ENCODE assay signal across 16 cellular contexts in the genomic region with DNA sequence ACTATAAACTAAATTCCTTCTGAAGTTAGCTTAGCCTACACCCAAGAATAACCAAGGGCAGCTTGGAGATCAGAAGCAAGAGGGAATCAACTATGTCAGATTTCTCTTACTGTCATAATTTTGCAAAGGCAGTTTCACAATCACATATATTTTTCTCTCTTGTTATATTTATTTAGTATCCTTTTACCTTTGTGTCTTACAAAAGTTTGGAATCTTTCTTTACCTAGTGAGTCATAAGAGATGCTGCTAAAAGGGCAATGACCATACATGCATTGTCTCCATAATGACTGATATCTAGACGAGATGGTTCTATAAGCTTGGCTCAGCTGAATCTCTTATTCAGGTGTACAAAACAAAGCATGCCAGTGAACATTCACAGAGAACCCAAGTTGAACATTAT.
DNase-seq lines count a peak whose midpoint lies in the region; ATAC-seq, FAIRE-seq and TF ChIP-seq lines count a peak whose summit lies in the region.
"Had no signal": no experiment of that assay in that cellular context is flagged by ENCODE, and none has a peak within 500 bp of the region (broad histone marks: within the 10 kb centered on the region; RNA-seq: fewer than 3 reads in every experiment).

No MANE protein-coding gene starts in this region.

- H3K27ac ChIP-seq in PC-3 (ENCODE audit: low read length) (peak overlapping the region; percentile 74), hepatocyte (peak overlapping the region; percentile 57)

- no peak overlapping the region for H3K27ac Mint-ChIP-seq in HFFc6
- H3K27ac Mint-ChIP-seq: CD8-positive, alpha-beta T cell had no signal

- H4K20me1 ChIP-seq in PC-3 (ENCODE audit: low read length) = no peaks in the 10 kb centered on the region
- H4K20me1 ChIP-seq in hepatocyte (ENCODE audit: insufficient read depth, poor library complexity, severe bottlenecking) = no peaks in the 10 kb centered on the region

- POLR2A ChIA-PET in PC-3 (lab: Charles Lee; ENCODE audit: unreplicated experiment) = interaction anchor here (0.6 kb wide), 1 partner anchor 107 kb away, joined by 3 read pairs; no protein-coding TSS in a partner anchor

- H3K36me3 ChIP-seq in PC-3 (ENCODE audit: low read depth, low read length) = peaks cover 9% of the 10 kb centered on the region; the same call in 1 of the 2 replicates
- no peaks in the 10 kb centered on the region for H3K36me3 ChIP-seq in bronchial epithelial cell (ENCODE audit: control insufficient read depth, insufficient read depth, low read length)
- no peaks in the 10 kb centered on the region for H3K36me3 ChIP-seq in hepatocyte (replicated peaks; ENCODE audit: insufficient read depth, low read depth)
- H3K36me3 ChIP-seq: HAP-1 had no signal

- ATAC-seq in PC-3 = peak; percentile 71
- ATAC-seq: CD8-positive, alpha-beta T cell; HepG2 had no signal

- H3K4me3 Mint-ChIP-seq in HFFc6 = no peak overlapping the region
- H3K4me3 Mint-ChIP-seq: CD14-positive monocyte; CD8-positive, alpha-beta T cell had no signal

- WGBS in hepatocyte (ENCODE audit: low lambda C conversion rate, missing lambda C conversion rate) = 76% methylated on average over 1 of the region's 1 CpG

- TF ChIP-seq CTCF in PC-3 (conservative IDR thresholded peaks at IDR 0.05; ENCODE audit: low read depth, low read length) (no peak), bronchial epithelial cell (IDR thresholded peaks at IDR 0.05; ENCODE audit: insufficient read depth, low read length, severe bottlenecking) (no peak), hepatocyte (IDR thresholded peaks at IDR 0.05; ENCODE audit: poor library complexity) (no peak), HFFc6 (IDR thresholded peaks at IDR 0.05) (no peak)

- H3K79me2 ChIP-seq in PC-3 (ENCODE audit: low read length) = no peaks in the 10 kb centered on the region
- H3K79me2 ChIP-seq in hepatocyte = no peaks in the 10 kb centered on the region

- H2AFZ ChIP-seq in PC-3 (ENCODE audit: low read length) (no peak overlapping the region), hepatocyte (no peak overlapping the region)

- no peak for FAIRE-seq in bronchial epithelial cell (lab: Jason Lieb, UNC)
- FAIRE-seq: D721Med, H1, HepG2, HTR-8/SVneo had no signal

- H3K9me2 ChIP-seq in PC-3 (replicated peaks; ENCODE audit: low read length) (no peaks in the 10 kb centered on the region), hepatocyte (replicated peaks; ENCODE audit: insufficient read depth) (no peaks in the 10 kb centered on the region)

- H3K9me3 ChIP-seq in PC-3 (ENCODE audit: low read length) (no peaks in the 10 kb centered on the region), hepatocyte (ENCODE audit: low read depth) (no peaks in the 10 kb centered on the region)
- H3K9me3 ChIP-seq: HAP-1 had no signal

- intact Hi-C loops in PC-3 (cut with micrococcal nuclease) = loop anchor here (1.0 to 2.0 kb wide), 3 partner anchors 29 to 295 kb away; no protein-coding TSS in a partner anchor

- no peaks in the 10 kb centered on the region for H3K36me3 Mint-ChIP-seq in HFFc6 (ENCODE audit: low read depth)
- H3K36me3 Mint-ChIP-seq: CD14-positive monocyte; CD8-positive, alpha-beta T cell had no signal

- no peaks in the 10 kb centered on the region for H3K9me3 Mint-ChIP-seq in HFFc6
- H3K9me3 Mint-ChIP-seq: CD14-positive monocyte; CD8-positive, alpha-beta T cell had no signal

- no peaks in the 10 kb centered on the region for H3F3A ChIP-seq in PC-3 (ENCODE audit: low read length, unreplicated experiment)

- no peaks in the 10 kb centered on the region for H3K4me1 Mint-ChIP-seq in HFFc6 (ENCODE audit: low read depth)
- H3K4me1 Mint-ChIP-seq: CD14-positive monocyte had no signal

- no TSS peak for BruUV-seq in PC-3 (replicated peaks; lab: Mats Ljungman, UMichigan)

- peak overlapping the region; percentile 46 for H3K4me2 ChIP-seq in PC-3 (ENCODE audit: low read length)
- no peak overlapping the region for H3K4me2 ChIP-seq in hepatocyte

- no peak overlapping the region for H3K9ac ChIP-seq in PC-3 (ENCODE audit: low read length)

- DNase-seq in PC-3 = peak; percentile 67
- DNase-seq in bronchial epithelial cell (ENCODE audit: low read depth) = peak; percentile 55
- no peak for DNase-seq in hepatocyte (ENCODE audit: low spot score)
- DNase-seq in HFFc6 = no peak
- no peak for DNase-seq in ecto neural progenitor cell (ENCODE audit: low spot score)
- DNase-seq in amygdala (lab: John Stamatoyannopoulos, UW) = no peak
- DNase-seq: CD8-positive, alpha-beta T cell; COR-L47; DMS153; GF-D8 had no signal

- no peak overlapping the region for H3K4me3 ChIP-seq in PC-3 (ENCODE audit: low read length)
- H3K4me3 ChIP-seq in bronchial epithelial cell (ENCODE audit: low read depth, low read length) = no peak overlapping the region
- no peak overlapping the region for H3K4me3 ChIP-seq in hepatocyte
- H3K4me3 ChIP-seq: HAP-1 had no signal

- H3K27me3 ChIP-seq in PC-3 (ENCODE audit: low read length) (no peaks in the 10 kb centered on the region), bronchial epithelial cell (ENCODE audit: control insufficient read depth, insufficient read depth, low read length) (no peaks in the 10 kb centered on the region), hepatocyte (peaks cover 3% of the 10 kb centered on the region)

- H3K27me3 Mint-ChIP-seq in HFFc6 (ENCODE audit: insufficient read depth) = no peaks in the 10 kb centered on the region; the same call in 1 of the 2 replicates

- peaks cover 25% of the 10 kb centered on the region for H3K4me1 ChIP-seq in PC-3 (ENCODE audit: insufficient read depth, low read length)
- no peaks in the 10 kb centered on the region for H3K4me1 ChIP-seq in hepatocyte (ENCODE audit: insufficient read depth)
- H3K4me1 ChIP-seq: HAP-1 had no signal

- CTCF ChIA-PET in PC-3 (lab: Charles Lee) = no interaction called here

Comparison
In these comparisons a context has a peak if more than half of its experiments do, and no peak if none do; other contexts are left out.
1. DNase-seq: peak in PC-3 (single experiment) and bronchial epithelial cell (single experiment); none in hepatocyte (single experiment), HFFc6 (single experiment), ecto neural progenitor cell (single experiment) and amygdala (0 of 56).